ENCODE assay signal across 1 cellular context in the genomic region with DNA sequence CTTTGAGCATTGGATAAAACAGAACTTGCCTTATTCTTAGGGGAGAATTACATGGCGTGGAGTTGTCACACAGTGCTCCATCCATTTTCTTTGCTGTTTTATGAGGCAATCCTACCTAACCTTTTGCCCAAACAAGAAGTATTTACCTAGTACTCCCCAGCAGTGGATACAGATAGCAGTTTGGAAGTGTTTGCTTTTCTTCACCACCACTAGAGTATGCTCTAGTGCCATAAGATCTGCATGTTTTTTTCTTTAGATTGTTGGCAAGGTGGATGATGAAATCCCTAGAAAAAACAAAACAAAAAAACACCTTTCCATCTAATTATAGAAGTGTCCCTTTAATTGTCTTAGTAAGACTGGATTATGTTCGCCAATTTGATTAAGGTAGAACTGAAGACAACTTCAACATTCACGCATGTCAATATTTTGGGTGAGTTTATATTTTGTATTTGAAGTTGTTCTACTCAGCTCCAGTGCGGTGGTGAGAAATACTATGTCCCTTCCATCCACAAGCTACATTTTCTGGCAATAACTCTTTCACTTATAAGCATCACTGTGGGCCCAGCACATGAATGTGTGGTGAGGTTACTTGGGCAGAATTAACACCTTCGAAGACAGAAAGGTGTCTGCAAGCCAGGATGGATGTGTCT.
A peak's percentile ranks its signal among the peaks of the same experiment; 100 is the strongest.
TF ChIP-seq lines count a peak whose summit lies in the region.

No MANE protein-coding gene starts in this region.

TF ChIP-seq in GM12878, 131 proteins besides CTCF, POLR2A, EP300 and RAD21 (continued from another document):
- TF ChIP-seq, protein P1, sequence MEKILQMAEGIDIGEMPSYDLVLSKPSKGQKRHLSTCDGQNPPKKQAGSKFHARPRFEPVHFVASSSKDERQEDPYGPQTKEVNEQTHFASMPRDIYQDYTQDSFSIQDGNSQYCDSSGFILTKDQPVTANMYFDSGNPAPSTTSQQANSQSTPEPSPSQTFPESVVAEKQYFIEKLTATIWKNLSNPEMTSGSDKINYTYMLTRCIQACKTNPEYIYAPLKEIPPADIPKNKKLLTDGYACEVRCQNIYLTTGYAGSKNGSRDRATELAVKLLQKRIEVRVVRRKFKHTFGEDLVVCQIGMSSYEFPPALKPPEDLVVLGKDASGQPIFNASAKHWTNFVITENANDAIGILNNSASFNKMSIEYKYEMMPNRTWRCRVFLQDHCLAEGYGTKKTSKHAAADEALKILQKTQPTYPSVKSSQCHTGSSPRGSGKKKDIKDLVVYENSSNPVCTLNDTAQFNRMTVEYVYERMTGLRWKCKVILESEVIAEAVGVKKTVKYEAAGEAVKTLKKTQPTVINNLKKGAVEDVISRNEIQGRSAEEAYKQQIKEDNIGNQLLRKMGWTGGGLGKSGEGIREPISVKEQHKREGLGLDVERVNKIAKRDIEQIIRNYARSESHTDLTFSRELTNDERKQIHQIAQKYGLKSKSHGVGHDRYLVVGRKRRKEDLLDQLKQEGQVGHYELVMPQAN (conservative IDR thresholded peaks at IDR 0.05) = no peak
- no peak for TF ChIP-seq BHLHE40 (IDR thresholded peaks at IDR 0.05; ENCODE audit: borderline replicate concordance in 1 of 2, low read depth in 2 of 2, low read length in 1 of 2)
- TF ChIP-seq SMC3 (IDR thresholded peaks at IDR 0.05; ENCODE audit: borderline replicate concordance, low read length) = peak; percentile 30; the same call in 1 of the 2 replicates
- TF ChIP-seq RAD51 (IDR thresholded peaks at IDR 0.05) = no peak
